In genomic region chr15:78754637-78755280, GRCh38 we compare ENCODE assay signal across 1 cellular context.
A peak's percentile ranks its signal among the peaks of the same experiment; 100 is the strongest.
TF ChIP-seq lines count a peak whose summit lies in the region.

No MANE protein-coding gene starts in this region.

TF ChIP-seq in HepG2, 621 proteins besides CTCF, POLR2A, EP300 and RAD21 (continued from another document):
- TF ChIP-seq TFDP1 (CRISPR knock-in tag; IDR thresholded peaks at IDR 0.05; ENCODE audit: borderline replicate concordance) (peak; percentile 39; the same call in 1 of the 2 replicates), HNF1A (IDR thresholded peaks at IDR 0.05; ENCODE audit: low read depth) (peak; percentile 69; the same call in 1 of the 2 replicates), HNF1A (CRISPR knock-in tag; IDR thresholded peaks at IDR 0.05; ENCODE audit: borderline replicate concordance) (peak; percentile 53; the same call in 1 of the 2 replicates), MAX (IDR thresholded peaks at IDR 0.05) (peak; percentile 58; the same call in 1 of the 2 replicates), BCL6 (CRISPR knock-in tag; IDR thresholded peaks at IDR 0.05) (peak; percentile 51; the same call in 1 of the 2 replicates)
